Comparison of ENCODE assay signal across 2 cellular contexts in the genomic region with DNA sequence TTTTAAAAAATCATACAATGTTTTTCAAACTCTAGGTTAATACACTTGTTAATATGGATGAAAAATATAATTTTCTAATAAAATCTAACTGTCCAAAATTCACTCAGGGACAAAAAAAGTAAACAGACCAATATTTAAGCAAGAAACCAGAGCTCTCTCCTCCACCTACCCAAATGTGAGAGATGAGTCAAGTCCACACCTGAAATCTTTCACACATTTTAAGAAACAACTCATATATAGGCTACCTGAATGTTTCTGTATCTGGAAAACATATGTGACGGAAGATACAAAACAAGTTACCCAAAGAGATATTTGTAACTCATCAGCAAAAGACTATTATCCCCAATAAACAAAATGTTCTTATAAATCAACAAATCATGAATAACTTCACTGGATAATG.
TF ChIP-seq lines count a peak whose summit lies in the region.

No MANE protein-coding gene starts in this region.

TF ChIP-seq in GM23338, 12 proteins besides CTCF, POLR2A, EP300 and RAD21 (continues in another document):
- TF ChIP-seq EZH2phosphoT487 (IDR thresholded peaks at IDR 0.05; ENCODE audit: unreplicated experiment) (no peak), POLR2AphosphoS5 (IDR thresholded peaks at IDR 0.05; ENCODE audit: low read depth) (no peak), ETS1 (IDR thresholded peaks at IDR 0.05) (no peak), ZNF462 (CRISPR knock-in tag; IDR thresholded peaks at IDR 0.05) (no peak), JUNB (IDR thresholded peaks at IDR 0.05; ENCODE audit: unreplicated experiment) (no peak), CREB1 (CRISPR knock-in tag; IDR thresholded peaks at IDR 0.05; ENCODE audit: low read depth) (no peak), ZNF331 (CRISPR knock-in tag; IDR thresholded peaks at IDR 0.05; ENCODE audit: low read depth) (no peak), STAT1 (IDR thresholded peaks at IDR 0.05; ENCODE audit: unreplicated experiment) (no peak), ZNF114 (CRISPR knock-in tag; IDR thresholded peaks at IDR 0.05) (no peak), REST (IDR thresholded peaks at IDR 0.05; ENCODE audit: unreplicated experiment) (no peak)

TF ChIP-seq in GM12878, 131 proteins besides CTCF, POLR2A, EP300 and RAD21:
- no peak for TF ChIP-seq NBN (IDR thresholded peaks at IDR 0.05)
- TF ChIP-seq MXI1 (IDR thresholded peaks at IDR 0.05; ENCODE audit: low read depth, low read length), result no peak
- TF ChIP-seq, protein P1, sequence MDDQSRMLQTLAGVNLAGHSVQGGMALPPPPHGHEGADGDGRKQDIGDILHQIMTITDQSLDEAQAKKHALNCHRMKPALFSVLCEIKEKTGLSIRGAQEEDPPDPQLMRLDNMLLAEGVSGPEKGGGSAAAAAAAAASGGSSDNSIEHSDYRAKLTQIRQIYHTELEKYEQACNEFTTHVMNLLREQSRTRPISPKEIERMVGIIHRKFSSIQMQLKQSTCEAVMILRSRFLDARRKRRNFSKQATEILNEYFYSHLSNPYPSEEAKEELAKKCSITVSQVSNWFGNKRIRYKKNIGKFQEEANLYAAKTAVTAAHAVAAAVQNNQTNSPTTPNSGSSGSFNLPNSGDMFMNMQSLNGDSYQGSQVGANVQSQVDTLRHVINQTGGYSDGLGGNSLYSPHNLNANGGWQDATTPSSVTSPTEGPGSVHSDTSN (IDR thresholded peaks at IDR 0.05; ENCODE audit: insufficient replicate concordance, low read depth, low read length), result no peak
- no peak for TF ChIP-seq EGR1 (IDR thresholded peaks at IDR 0.05; ENCODE audit: borderline replicate concordance in 1 of 2, low read depth in 2 of 2, low read length in 2 of 2)
- TF ChIP-seq MEF2A (IDR thresholded peaks at IDR 0.05; ENCODE audit: insufficient read depth, low read depth, low read length), result no peak
- no peak for TF ChIP-seq POLR2AphosphoS2 (IDR thresholded peaks at IDR 0.05; ENCODE audit: low read depth, low read length)
- no peak for TF ChIP-seq NR2C2 (IDR thresholded peaks at IDR 0.05; ENCODE audit: borderline replicate concordance, control insufficient read depth, insufficient read length, low read depth)
- TF ChIP-seq ZNF622 (IDR thresholded peaks at IDR 0.05), result no peak
- TF ChIP-seq STAT1 (conservative IDR thresholded peaks at IDR 0.05), result no peak
- no peak for TF ChIP-seq HDGF (IDR thresholded peaks at IDR 0.05)
- no peak for TF ChIP-seq NFIC (IDR thresholded peaks at IDR 0.05; ENCODE audit: low read depth, low read length)
- TF ChIP-seq CREB1 (IDR thresholded peaks at IDR 0.05; ENCODE audit: low read depth), result no peak
- no peak for TF ChIP-seq ZNF217 (IDR thresholded peaks at IDR 0.05)
- TF ChIP-seq BMI1 (IDR thresholded peaks at IDR 0.05; ENCODE audit: borderline replicate concordance), result no peak
- no peak for TF ChIP-seq TCF3 (IDR thresholded peaks at IDR 0.05; ENCODE audit: borderline replicate concordance, insufficient read depth, low read depth, low read length)
- no peak for TF ChIP-seq WRNIP1 (IDR thresholded peaks at IDR 0.05; ENCODE audit: borderline replicate concordance, low read depth, low read length)
- no peak for TF ChIP-seq GABPA (IDR thresholded peaks at IDR 0.05; ENCODE audit: low read depth)
- no peak for TF ChIP-seq KDM1A (IDR thresholded peaks at IDR 0.05; ENCODE audit: borderline replicate concordance)
- no peak for TF ChIP-seq ZNF592 (IDR thresholded peaks at IDR 0.05)
